ENCODE assay signal across 18 cellular contexts in the genomic region with DNA sequence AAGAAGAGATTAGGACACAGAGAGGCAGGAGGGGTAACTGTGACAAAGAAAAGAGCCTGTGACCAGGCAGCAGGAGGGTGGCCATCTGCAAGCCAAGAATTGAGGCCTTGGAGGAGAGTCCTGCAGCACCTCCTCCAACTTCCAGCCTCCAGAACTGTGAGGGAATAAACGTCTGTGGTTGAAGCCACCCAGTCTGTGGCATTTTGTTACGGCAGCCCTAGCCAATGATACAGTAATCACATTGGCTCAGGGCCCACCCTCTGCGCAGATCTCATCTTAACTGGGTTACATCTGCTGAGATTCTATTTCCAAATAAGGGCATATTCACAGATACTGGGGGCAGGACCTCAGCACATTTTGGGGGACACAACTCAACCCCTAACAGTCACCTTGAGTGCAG. TPM values are rescaled to one million over a fixed set of nuclear protein-coding genes. Genes with fewer than 3 reads are reported as not detected.
DNase-seq lines count a peak whose midpoint lies in the region; ATAC-seq and TF ChIP-seq lines count a peak whose summit lies in the region.
"Had no signal": no experiment of that assay in that cellular context is flagged by ENCODE, and none has a peak within 500 bp of the region (broad histone marks: within the 10 kb centered on the region; RNA-seq: fewer than 3 reads in every experiment).

No MANE protein-coding gene starts in this region.

- H3K4me2 ChIP-seq in mesenchymal stem cell (ENCODE audit: low read length, poor library complexity, severe bottlenecking): no peak overlapping the region

- H3K36me3 Mint-ChIP-seq in T-cell: peaks cover 6% of the 10 kb centered on the region

- H3K4ac ChIP-seq in mesenchymal stem cell (ENCODE audit: low read depth in 1 of 2, low read length in 2 of 2): no peak overlapping the region

- no peaks in the 10 kb centered on the region for H3K9me3 ChIP-seq in left ventricle myocardium inferior (replicated peaks)
- no peaks in the 10 kb centered on the region for H3K9me3 ChIP-seq in heart left ventricle
- H3K9me3 ChIP-seq in mesenchymal stem cell (ENCODE audit: control insufficient read depth, low read length): no peaks in the 10 kb centered on the region
- no peaks in the 10 kb centered on the region for H3K9me3 ChIP-seq in uterus
- H3K9me3 ChIP-seq: body of pancreas, HAP-1, ovary had no signal

- H3K36me3 ChIP-seq in left ventricle myocardium inferior (peaks cover 9% of the 10 kb centered on the region), heart left ventricle (peaks cover 0 to 22% (median 15%) of the 10 kb centered on the region in 9 donors), mesenchymal stem cell (ENCODE audit: control insufficient read depth in 1 of 2, insufficient read depth in 2 of 2, low read depth in 1 of 2, low read length in 2 of 2) (peaks cover 25% of the 10 kb centered on the region in 2 experiments), uterus (no peaks in the 10 kb centered on the region)
- H3K36me3 ChIP-seq: ovary had no signal

- no peak overlapping the region for H3K18ac ChIP-seq in mesenchymal stem cell (ENCODE audit: low read depth in 1 of 2, low read length in 2 of 2)

- POLR2A ChIA-PET in T-cell (lab: Charles Lee): no interaction called here

- no peak overlapping the region for H3K23ac ChIP-seq in mesenchymal stem cell (ENCODE audit: low read length in 2 of 2)

- no peaks in the 10 kb centered on the region for H3K27me3 ChIP-seq in left ventricle myocardium inferior (ENCODE audit: low read depth)
- H3K27me3 ChIP-seq in heart left ventricle: no peaks in the 10 kb centered on the region
- H3K27me3 ChIP-seq in mesenchymal stem cell (ENCODE audit: control insufficient read depth in 1 of 2, insufficient read depth in 1 of 2, low read length in 2 of 2): no peaks in the 10 kb centered on the region
- H3K27me3 ChIP-seq in uterus: no peaks in the 10 kb centered on the region
- H3K27me3 ChIP-seq: body of pancreas, dorsolateral prefrontal cortex, ovary had no signal

- CTCF ChIA-PET in T-cell (lab: Charles Lee): no interaction called here

- H4K91ac ChIP-seq in mesenchymal stem cell (ENCODE audit: low read length): no peak overlapping the region

- no peak overlapping the region for H2BK12ac ChIP-seq in mesenchymal stem cell (ENCODE audit: low read length in 2 of 2)

- H3K4me3 ChIP-seq in left ventricle myocardium inferior: no peak overlapping the region
- H3K4me3 ChIP-seq in heart left ventricle: no peak overlapping the region
- H3K4me3 ChIP-seq in mesenchymal stem cell (ENCODE audit: insufficient read depth in 1 of 2, low read depth in 1 of 2, low read length in 2 of 2): no peak overlapping the region
- H3K4me3 ChIP-seq in uterus: no peak overlapping the region
- H3K4me3 ChIP-seq: body of pancreas, dorsolateral prefrontal cortex, HAP-1, ovary had no signal

- WGBS in heart left ventricle, 4 donors: 62 to 70% (median 66%) methylated on average over 3 of the region's 3 CpGs
- WGBS in mesenchymal stem cell: 87% methylated on average over 3 of the region's 3 CpGs

- H3K4me1 Mint-ChIP-seq in T-cell: no peaks in the 10 kb centered on the region

- no peak overlapping the region for H3K14ac ChIP-seq in mesenchymal stem cell (ENCODE audit: low read length in 2 of 2)

- H3K27ac ChIP-seq in left ventricle myocardium inferior (replicated peaks): peak overlapping the region; percentile 45
- H3K27ac ChIP-seq in heart left ventricle: peak overlapping the region in 4 of 12 donors; percentile 55 to 81 (median 64)
- H3K27ac ChIP-seq in mesenchymal stem cell (ENCODE audit: low read length, poor library complexity, severe bottlenecking): no peak overlapping the region
- peak overlapping the region; percentile 65 to 67 for H3K27ac ChIP-seq in uterus
- H3K27ac ChIP-seq: ovary had no signal

- H3K27ac Mint-ChIP-seq in T-cell: no peak overlapping the region
- H3K27ac Mint-ChIP-seq: stimulated activated effector memory CD8-positive, alpha-beta T cell treated with anti-CD3 and anti-CD28 coated beads, Interleukin-12 subunit alpha, Interleukin-12 subunit beta, amount 100 ng/mL, for 72 hours had no signal

- DNase-seq in left ventricle myocardium inferior (no peak), heart left ventricle (no peak), astrocyte of the hippocampus (ENCODE audit: low read depth, low spot score) (peak; percentile 71), mesenchymal stem cell (no peak), uterus (no peak), HuH-7.5 (ENCODE audit: low spot score) (no peak), NCI-H1417 (lab: John Stamatoyannopoulos, UW) (no peak), T-cell (no peak)
- DNase-seq: activated CD8-positive, alpha-beta memory T cell treated with anti-CD3 and anti-CD28 coated beads, Interleukin-2, amount 50 U/mL, for 4 hours; left colon; NCI-H1694 treated with DMSO at 0.1 percent for 48 hours; NCI-H345; ovary; SHP77 treated with DMSO at 0.1 percent for 48 hours had no signal

- no peak for TF ChIP-seq POLR2A in heart left ventricle (IDR thresholded peaks at IDR 0.05)
- TF ChIP-seq POLR2A in uterus (IDR thresholded peaks at IDR 0.05): no peak

- peaks cover 22% of the 10 kb centered on the region for H3K4me1 ChIP-seq in left ventricle myocardium inferior
- peaks cover 0 to 38% (median 12%) of the 10 kb centered on the region in 12 donors for H3K4me1 ChIP-seq in heart left ventricle
- H3K4me1 ChIP-seq in mesenchymal stem cell (ENCODE audit: control insufficient read depth, insufficient read depth, low read depth, low read length): peaks cover 5% of the 10 kb centered on the region
- no peaks in the 10 kb centered on the region for H3K4me1 ChIP-seq in uterus
- H3K4me1 ChIP-seq: HAP-1 had no signal

- no peak overlapping the region for H2BK15ac ChIP-seq in mesenchymal stem cell (ENCODE audit: low read depth, poor library complexity, severe bottlenecking)

- H3K27me3 Mint-ChIP-seq in T-cell: no peaks in the 10 kb centered on the region

- H2BK120ac ChIP-seq in mesenchymal stem cell (ENCODE audit: low read depth, low read length): no peak overlapping the region

- H3K79me1 ChIP-seq in mesenchymal stem cell (replicated peaks; ENCODE audit: low read length, poor library complexity, severe bottlenecking): peaks cover 1% of the 10 kb centered on the region

- no peak for TF ChIP-seq CTCF in left ventricle myocardium inferior (IDR thresholded peaks at IDR 0.05; ENCODE audit: borderline replicate concordance)
- TF ChIP-seq CTCF in heart left ventricle (IDR thresholded peaks at IDR 0.05): no peak
- TF ChIP-seq CTCF in uterus (IDR thresholded peaks at IDR 0.05): no peak

- H4K8ac ChIP-seq in mesenchymal stem cell (ENCODE audit: low read length): no peak overlapping the region

- H3K4me3 Mint-ChIP-seq in T-cell: no peak overlapping the region
- H3K4me3 Mint-ChIP-seq: stimulated activated effector memory CD8-positive, alpha-beta T cell treated with anti-CD3 and anti-CD28 coated beads, Interleukin-12 subunit alpha, Interleukin-12 subunit beta, amount 100 ng/mL, for 72 hours had no signal

- no peak overlapping the region for H2BK5ac ChIP-seq in mesenchymal stem cell (ENCODE audit: low read depth, low read length, poor library complexity, severe bottlenecking)

- H2AFZ ChIP-seq in mesenchymal stem cell (ENCODE audit: low read depth, low read length): no peak overlapping the region

- H3K9me3 Mint-ChIP-seq in T-cell: no peaks in the 10 kb centered on the region
- H3K9me3 Mint-ChIP-seq: stimulated activated effector memory CD8-positive, alpha-beta T cell treated with anti-CD3 and anti-CD28 coated beads, Interleukin-12 subunit alpha, Interleukin-12 subunit beta, amount 100 ng/mL, for 72 hours had no signal

- H3K9ac ChIP-seq in mesenchymal stem cell (ENCODE audit: low read length): peak overlapping the region; percentile 71

- ATAC-seq in heart left ventricle: no peak
- no peak for ATAC-seq in T-cell (replicated peaks in 1 of 4)
- ATAC-seq: body of pancreas; left colon; stimulated activated effector memory CD8-positive, alpha-beta T cell treated with anti-CD3 and anti-CD28 coated beads, Interleukin-12 subunit alpha, Interleukin-12 subunit beta, amount 100 ng/mL, for 72 hours had no signal

- intact Hi-C loops in left ventricle myocardium inferior (cut with micrococcal nuclease): no loop called here
- intact Hi-C loops in heart left ventricle (cut with DNase I): loop anchor here in 4 of 10 donors (10.0 kb wide), 3 partner anchors 351 to 661 kb away; partner anchors contain the start of genes ASB7 (in 2 of the 4), LINS1 (in 2 of the 4) and LRRK1 (in 1 of the 4)
- intact Hi-C loops in uterus (cut with DNase I; ENCODE audit: low total_unique reads): no loop called here

- no peak overlapping the region for H2AK5ac ChIP-seq in mesenchymal stem cell (ENCODE audit: low read length, severe bottlenecking)

RNA-seq across cellular contexts. Expression of gene SELENOS, which starts 11.3 kb away (rescaled TPM):
- total RNA-seq in left ventricle myocardium inferior: 50.6 TPM
- total RNA-seq in heart left ventricle: 10 to 100 TPM; 38.7 to 72.4 (median 47.5) TPM
- 100 to 1,000 TPM in 1 of 2 donors, 10 to 100 TPM in 1; 52.5 to 209 TPM for polyA plus RNA-seq in heart left ventricle
- 89.5 TPM for polyA plus RNA-seq in mesenchymal stem cell (2013, experiment 1 of 2)
- polyA plus RNA-seq in mesenchymal stem cell (2013, experiment 2 of 2): 95.2 TPM
- 10 to 100 TPM; 36.9 to 90.0 (median 56.3) TPM for total RNA-seq in uterus
- total RNA-seq in T-cell: 10 to 100 TPM; 31.3 to 39.9 (median 38.4) TPM

RNA-seq across cellular contexts. Expression of gene CHSY1, which starts 14.2 kb away (rescaled TPM):
- total RNA-seq in left ventricle myocardium inferior (15.1 TPM), heart left ventricle (10 to 100 TPM in 7 of 9 donors, 1 to 10 TPM in 2; 8.7 to 41.3 (median 11.1) TPM), uterus (10 to 100 TPM; 25.6 to 62.8 (median 46.0) TPM), T-cell (10 to 100 TPM; 10.8 to 17.7 (median 14.8) TPM)
- 1 to 10 TPM; 5.6 to 8.7 TPM for polyA plus RNA-seq in heart left ventricle
- polyA plus RNA-seq in mesenchymal stem cell (2013, experiment 1 of 2): 30.7 TPM
- 32.2 TPM for polyA plus RNA-seq in mesenchymal stem cell (2013, experiment 2 of 2)

RNA-seq across cellular contexts. Expression of gene SNRPA1, which starts 29.0 kb away (rescaled TPM):
- total RNA-seq in left ventricle myocardium inferior (26.8 TPM), heart left ventricle (10 to 100 TPM; 17.6 to 44.3 (median 28.6) TPM), uterus (10 to 100 TPM in 3 of 4 donors, 1 to 10 TPM in 1; 3.2 to 56.4 (median 25.7) TPM), T-cell (100 to 1,000 TPM in 2 of 5 donors, 10 to 100 TPM in 3; 77.0 to 199 (median 97.0) TPM)
- polyA plus RNA-seq in heart left ventricle: 10 to 100 TPM; 30.2 to 57.8 TPM
- polyA plus RNA-seq in mesenchymal stem cell (2013, experiment 1 of 2): 40.4 TPM
- polyA plus RNA-seq in mesenchymal stem cell (2013, experiment 2 of 2): 42.2 TPM
